ENCODE assay signal across 9 cellular contexts in the genomic region with DNA sequence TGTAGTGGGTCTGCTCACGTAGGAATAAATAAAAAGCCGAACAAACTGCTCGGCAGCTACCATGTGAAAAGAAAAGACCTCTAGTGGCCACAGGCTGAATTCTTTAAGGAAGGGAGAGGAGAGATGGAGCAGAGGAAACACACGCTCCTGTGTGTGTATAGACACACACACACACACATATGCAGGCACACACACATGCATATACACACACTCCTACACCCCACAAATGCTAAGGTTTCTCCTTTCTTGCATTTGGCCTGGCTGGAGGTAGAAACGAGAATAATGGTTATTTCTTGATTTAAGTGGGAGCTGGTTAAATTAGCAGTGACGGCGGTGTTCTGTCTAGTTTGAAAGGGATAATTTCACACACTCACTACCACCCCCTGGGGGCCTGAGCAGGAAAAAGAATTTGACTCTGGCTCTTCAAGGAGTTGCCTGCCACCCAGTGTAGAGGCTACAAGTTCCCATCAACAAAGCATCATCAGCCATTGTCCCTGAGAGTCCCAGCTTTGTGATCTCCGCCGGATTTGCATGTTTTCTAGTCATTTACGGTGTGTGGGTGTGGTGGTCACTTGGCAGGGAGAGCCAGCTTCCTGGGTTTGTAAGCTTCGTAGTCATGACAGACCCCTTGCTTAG. TPM values are rescaled to one million over a fixed set of nuclear protein-coding genes. Genes with fewer than 3 reads are reported as not detected.
DNase-seq lines count a peak whose midpoint lies in the region; ATAC-seq and TF ChIP-seq lines count a peak whose summit lies in the region.
"Had no signal": no experiment of that assay in that cellular context is flagged by ENCODE, and none has a peak within 500 bp of the region (broad histone marks: within the 10 kb centered on the region; RNA-seq: fewer than 3 reads in every experiment).

Gene INSYN2B (minus strand): TSS at position 78 of the 636 bp plus-strand sequence. CDS start 96,597 bp downstream, outside the sequence.

- H3K27me3 ChIP-seq in Karpas-422 (ENCODE audit: low read length) (no peaks in the 10 kb centered on the region), tibial nerve (no peaks in the 10 kb centered on the region)

- H3K36me3 ChIP-seq in Karpas-422 (ENCODE audit: insufficient read depth, low read length) (peaks cover 10% of the 10 kb centered on the region), tibial nerve (no peaks in the 10 kb centered on the region)

- H3K9me2 ChIP-seq in Karpas-422 (replicated peaks; ENCODE audit: insufficient read depth, low read length) = no peaks in the 10 kb centered on the region

- H3K4me1 ChIP-seq in Karpas-422 (ENCODE audit: low read length) = peaks cover 35% of the 10 kb centered on the region
- peaks cover 0 to 13% (median 0%) of the 10 kb centered on the region in 4 donors for H3K4me1 ChIP-seq in tibial nerve

- 4 to 11% methylated on average over 11 of the region's 11 CpGs for WGBS in tibial nerve, 2 donors

- H3K9me3 ChIP-seq in Karpas-422 (ENCODE audit: low read length) (no peaks in the 10 kb centered on the region), tibial nerve (no peaks in the 10 kb centered on the region)

- ATAC-seq in GM18861 (IDR thresholded peaks at IDR 0.05; ENCODE audit: unreplicated experiment) (peak; percentile 61), esophagus mucosa (peak; percentile 73)
- ATAC-seq in activated CD4-positive, CD25-positive, alpha-beta regulatory T cell treated with anti-CD3 and anti-CD28 coated beads, Interleukin-2, amount 50 U/mL, for 24 hours = no peak

- H3K27ac ChIP-seq in Karpas-422 (ENCODE audit: low read length) = peak within 1 kb of the TSS; percentile 63
- H3K27ac ChIP-seq in tibial nerve = no peak within 1 kb of the TSS

- TF ChIP-seq CTCF in tibial nerve (IDR thresholded peaks at IDR 0.05) = peak; percentile 42 to 68 (median 47)

- DNase-seq in C1 segment of cervical spinal cord (lab: John Stamatoyannopoulos, UW) = peak in 12 of 14 donors; percentile 43 to 85 (median 72)
- DNase-seq in Karpas-422 = peak; percentile 93
- peak; percentile 23 for DNase-seq in SKM-1 (lab: John Stamatoyannopoulos, UW; ENCODE audit: unreplicated experiment)
- peak; percentile 91 for DNase-seq in midbrain (lab: John Stamatoyannopoulos, UW)
- peak; percentile 16 to 47 for DNase-seq in tibial nerve (ENCODE audit: low spot score in 2 of 2)

- peak within 1 kb of the TSS; percentile 33 for H3K9ac ChIP-seq in Karpas-422 (ENCODE audit: low read length)

- no peak within 1 kb of the TSS for H2AFZ ChIP-seq in Karpas-422 (ENCODE audit: low read length)

- peak within 1 kb of the TSS; percentile 20; the same call in 1 of the 2 replicates for H3K4me3 ChIP-seq in Karpas-422 (ENCODE audit: low read length)
- peak within 1 kb of the TSS in 1 of 4 donors; percentile 2 for H3K4me3 ChIP-seq in tibial nerve

- H4K20me1 ChIP-seq in Karpas-422 (ENCODE audit: insufficient read depth, low read depth, low read length) = no peaks in the 10 kb centered on the region

- H3K4me2 ChIP-seq in Karpas-422 (ENCODE audit: low read depth, low read length, poor library complexity, severe bottlenecking) = peak within 1 kb of the TSS; percentile 66

- 0 out of 2 replicates have a peak, but pooled peaks cover 9% of the 10 kb centered on the region for H3K79me2 ChIP-seq in Karpas-422 (ENCODE audit: low read length)

- no peak for TF ChIP-seq EP300 in tibial nerve (IDR thresholded peaks at IDR 0.05)

- TF ChIP-seq POLR2A in tibial nerve (IDR thresholded peaks at IDR 0.05) = no peak

RNA-seq across cellular contexts. Expression of gene INSYN2B, which starts in this region (rescaled TPM):
- 0.07 TPM in 1 of 2 replicates, not detected in the other for total RNA-seq in Karpas-422 (2014; rRNA removed; shearing (Covaris generic); ENCODE audit: low replicate concordance)
- total RNA-seq in esophagus mucosa = not detected
- total RNA-seq in tibial nerve = 1 to 10 TPM in 1 of 4 donors, under 1 TPM in 1, not detected in 2; 0.60 to 4.2 TPM
- total RNA-seq: T-helper 2 cell treated with Interferon-gamma antibody and Interleukin-4, amounts not matched to agents 100 ng/mL and 5 ng/mL, for 36 hours had no signal

Comparison
In these comparisons a context has a peak if more than half of its experiments do, and no peak if none do; other contexts are left out.
1. Peak in DNase-seq, H3K4me3 ChIP-seq, H3K27ac ChIP-seq, H3K9ac ChIP-seq and H3K4me2 ChIP-seq in Karpas-422; RNA of the gene not detected or under 1 TPM.
2. Peak in ATAC-seq in esophagus mucosa; RNA of the gene not detected or under 1 TPM.
3. DNase-seq: peak in every context shown above with its lines; median percentile 93 in Karpas-422; 91 in midbrain; 72 in C1 segment of cervical spinal cord; 32 in tibial nerve; 23 in SKM-1.